ENCODE assay signal across 1 cellular context in genomic region chr10:111560042-111560441, GRCh38.
A peak's percentile ranks its signal among the peaks of the same experiment; 100 is the strongest.
TF ChIP-seq lines count a peak whose summit lies in the region.

No MANE protein-coding gene starts in this region.

TF ChIP-seq in liver, 16 proteins besides CTCF, POLR2A, EP300 and RAD21 (continued from another document):
- TF ChIP-seq MAX (IDR thresholded peaks at IDR 0.05) (no peak), EGR1 (IDR thresholded peaks at IDR 0.05; ENCODE audit: low read depth in 2 of 2) (no peak), ZBTB33 (IDR thresholded peaks at IDR 0.05) (no peak), HNF4A (conservative IDR thresholded peaks at IDR 0.05) (peak in 1 of 2 donors; percentile 28), ATF3 (IDR thresholded peaks at IDR 0.05) (peak; percentile 45), RXRA (IDR thresholded peaks at IDR 0.05) (no peak), TAF1 (conservative IDR thresholded peaks at IDR 0.05) (no peak), NR2F2 (IDR thresholded peaks at IDR 0.05) (no peak), HNF4G (IDR thresholded peaks at IDR 0.05) (no peak), JUND (IDR thresholded peaks at IDR 0.05) (peak; percentile 87 to 88), GABPA (IDR thresholded peaks at IDR 0.05 in 1 of 2, conservative IDR thresholded peaks at IDR 0.05 in 1 of 2) (no peak), YY1 (IDR thresholded peaks at IDR 0.05) (no peak)
